Comparison of ENCODE assay signal across 12 cellular contexts in genomic region chr2:188813846-188814245, GRCh38.
A peak's percentile ranks its signal among the peaks of the same experiment; 100 is the strongest.
DNase-seq lines count a peak whose midpoint lies in the region; FAIRE-seq and TF ChIP-seq lines count a peak whose summit lies in the region.
"Had no signal": no experiment of that assay in that cellular context is flagged by ENCODE, and none has a peak within 500 bp of the region (broad histone marks: within the 10 kb centered on the region; RNA-seq: fewer than 3 reads in every experiment).

No MANE protein-coding gene starts in this region.

- H4K20me1 ChIP-seq in SK-N-SH (ENCODE audit: insufficient read depth) = no peaks in the 10 kb centered on the region

- H2BK120ac ChIP-seq in trophoblast cell (ENCODE audit: insufficient read depth, low read length, poor library complexity) = no peak overlapping the region

- H3K14ac ChIP-seq in trophoblast cell (ENCODE audit: low read length) = no peak overlapping the region

- POLR2A ChIA-PET in SK-N-SH (lab: Yijun Ruan, JAX) = no interaction called here

- no peak overlapping the region for H4K12ac ChIP-seq in trophoblast cell (ENCODE audit: low read depth, low read length)

- H3K27ac ChIP-seq in SK-N-SH (ENCODE audit: low read depth in 2 of 2, low read length in 1 of 2) (peak overlapping the region in 1 of 2 experiments; percentile 73; a peak in 2 of 4 replicates), trophoblast cell (ENCODE audit: low read depth, low read length) (peak overlapping the region; percentile 2)
- H3K27ac ChIP-seq: neutrophil had no signal

- H4K8ac ChIP-seq in trophoblast cell (ENCODE audit: low read depth, low read length) = no peak overlapping the region

- no peak overlapping the region for H3K4me3 ChIP-seq in SK-N-SH (ENCODE audit: low read depth in 2 of 2, low read length in 1 of 2)
- H3K4me3 ChIP-seq in fibroblast of villous mesenchyme (ENCODE audit: low read depth, low read length) = no peak overlapping the region
- H3K4me3 ChIP-seq in trophoblast cell (ENCODE audit: low read depth, low read length) = no peak overlapping the region

- no peaks in the 10 kb centered on the region for H3K79me1 ChIP-seq in trophoblast cell (ENCODE audit: low read length)

- no peak overlapping the region for H3K4me2 ChIP-seq in SK-N-SH
- H3K4me2 ChIP-seq in trophoblast cell (ENCODE audit: low read length) = no peak overlapping the region

- H3K9ac ChIP-seq in SK-N-SH (no peak overlapping the region), trophoblast cell (ENCODE audit: low read length) (no peak overlapping the region)

- TF ChIP-seq EP300 in SK-N-SH (IDR thresholded peaks at IDR 0.05; ENCODE audit: borderline replicate concordance in 1 of 2, low read depth in 1 of 2, low read length in 1 of 2) = no peak

- H2AK5ac ChIP-seq in trophoblast cell (ENCODE audit: low read length) = no peak overlapping the region

- TF ChIP-seq POLR2A in GM12891 (IDR thresholded peaks at IDR 0.05; ENCODE audit: low read depth, low read length) = no peak

- H3K9me3 ChIP-seq in SK-N-SH = no peaks in the 10 kb centered on the region
- H3K9me3 ChIP-seq in trophoblast cell (ENCODE audit: insufficient read depth, low read depth, low read length) = no peaks in the 10 kb centered on the region
- H3K9me3 ChIP-seq: neutrophil had no signal

- H3K79me2 ChIP-seq in SK-N-SH (ENCODE audit: insufficient read depth) = no peaks in the 10 kb centered on the region
- H3K79me2 ChIP-seq in trophoblast cell (ENCODE audit: control insufficient read depth, insufficient read depth, low read length, poor library complexity) = no peaks in the 10 kb centered on the region

- CTCF ChIA-PET in SK-N-SH (lab: Yijun Ruan, JAX) = no interaction called here

- H3F3A ChIP-seq in SK-N-SH (replicated peaks; ENCODE audit: insufficient read depth) = peaks cover 37% of the 10 kb centered on the region

- H3K36me3 ChIP-seq in SK-N-SH (replicated peaks in 1 of 2; ENCODE audit: control insufficient read depth in 1 of 2, insufficient read depth in 2 of 2, low read length in 1 of 2) = no peaks in the 10 kb centered on the region
- H3K36me3 ChIP-seq in trophoblast cell (ENCODE audit: control insufficient read depth in 1 of 2, insufficient read depth in 2 of 2, low read length in 2 of 2) = no peaks in the 10 kb centered on the region
- H3K36me3 ChIP-seq: neutrophil had no signal

- TF ChIP-seq RAD21 in SK-N-SH (IDR thresholded peaks at IDR 0.05; ENCODE audit: low read length) = no peak

- 92% methylated on average over 3 of the region's 5 CpGs for WGBS in SK-N-SH (ENCODE audit: low lambda C conversion rate)
- WGBS in trophoblast cell (ENCODE audit: extremely low coverage, insufficient coverage, insufficient read length) = no CpG with 5 or more reads among the region's 5 CpGs

- no peak overlapping the region for H3K18ac ChIP-seq in trophoblast cell (ENCODE audit: low read length)

- H3K4ac ChIP-seq in trophoblast cell (ENCODE audit: low read depth, low read length) = no peak overlapping the region

- FAIRE-seq in GM12891 (lab: Jason Lieb, UNC) (no peak), frontal cortex (lab: Jason Lieb, UNC) (no peak)

- H4K91ac ChIP-seq in trophoblast cell (ENCODE audit: low read depth, low read length) = no peak overlapping the region

- no peaks in the 10 kb centered on the region for H3K9me2 ChIP-seq in SK-N-SH

- no peak overlapping the region for H2BK12ac ChIP-seq in trophoblast cell (ENCODE audit: low read length)

- H3K23ac ChIP-seq in trophoblast cell (ENCODE audit: low read length) = no peak overlapping the region

- H3K27me3 ChIP-seq in SK-N-SH (ENCODE audit: insufficient read depth) (no peaks in the 10 kb centered on the region), trophoblast cell (ENCODE audit: insufficient read depth, low read length) (no peaks in the 10 kb centered on the region)
- H3K27me3 ChIP-seq: neutrophil had no signal

- TF ChIP-seq CTCF in SK-N-SH (IDR thresholded peaks at IDR 0.05) (no peak), fibroblast of villous mesenchyme (IDR thresholded peaks at IDR 0.05; ENCODE audit: insufficient read depth, low read depth, low read length) (no peak)

- H2AFZ ChIP-seq in SK-N-SH (ENCODE audit: low read depth) (peak overlapping the region; percentile 42; the same call in 1 of the 2 replicates), trophoblast cell (ENCODE audit: insufficient read depth, low read length, poor library complexity) (no peak overlapping the region)

- DNase-seq in Daoy (ENCODE audit: low read depth) = peak; percentile 8
- no peak for DNase-seq in SK-N-SH
- DNase-seq in fibroblast of villous mesenchyme (ENCODE audit: low read depth) = peak; percentile 42
- peak; percentile 66 to 77 for DNase-seq in trophoblast cell
- DNase-seq in GM12891 (ENCODE audit: insufficient read length, low spot score) = no peak
- DNase-seq in frontal cortex (ENCODE audit: low spot score in 2 of 2) = no peak
- DNase-seq in GM19240 (ENCODE audit: insufficient read length, low spot score) = no peak
- DNase-seq in NCI-H1048 (lab: John Stamatoyannopoulos, UW) = no peak
- DNase-seq: activated CD4-positive, alpha-beta T cell treated with anti-CD3 and anti-CD28 coated beads for 1 hour; activated gamma-delta T cell treated with Interleukin-2 at 50 U/mL for 16 hours; effector CD4-positive, alpha-beta T cell had no signal

- H3K4me1 ChIP-seq in SK-N-SH (ENCODE audit: control insufficient read depth in 1 of 2, insufficient read depth in 2 of 2, low read depth in 1 of 2, low read length in 1 of 2) (peaks cover 0 to 21% of the 10 kb centered on the region in 2 experiments; a peak in 2 of 4 replicates), trophoblast cell (ENCODE audit: control insufficient read depth in 1 of 2, insufficient read depth in 2 of 2, low read length in 2 of 2) (peaks cover 0 to 2% of the 10 kb centered on the region in 2 experiments)

- H2BK5ac ChIP-seq in trophoblast cell (ENCODE audit: low read depth, low read length, poor library complexity) = no peak overlapping the region

TF ChIP-seq in SK-N-SH, 30 proteins besides CTCF, POLR2A, EP300 and RAD21:
- TF ChIP-seq NFIC (IDR thresholded peaks at IDR 0.05; ENCODE audit: borderline replicate concordance) (no peak), EZH2phosphoT487 (IDR thresholded peaks at IDR 0.05; ENCODE audit: borderline replicate concordance, low read depth) (no peak), USF2 (IDR thresholded peaks at IDR 0.05; ENCODE audit: borderline replicate concordance, low read depth, low read length) (no peak), FOSL2 (IDR thresholded peaks at IDR 0.05; ENCODE audit: borderline replicate concordance, low read depth) (no peak)

TF ChIP-seq in GM12891, 5 proteins besides CTCF, POLR2A, EP300 and RAD21:
- TF ChIP-seq SPI1 (IDR thresholded peaks at IDR 0.05; ENCODE audit: low read depth, low read length) (no peak), POU2F2 (IDR thresholded peaks at IDR 0.05; ENCODE audit: low read depth, low read length) (no peak), PAX5 (IDR thresholded peaks at IDR 0.05; ENCODE audit: insufficient read depth, low read length, severe bottlenecking) (no peak), TAF1 (IDR thresholded peaks at IDR 0.05; ENCODE audit: low read depth, low read length) (no peak), POLR2AphosphoS5 (IDR thresholded peaks at IDR 0.05; ENCODE audit: low read depth, low read length) (no peak)

Comparison
In these comparisons a context has a peak if more than half of its experiments do, and no peak if none do; other contexts are left out.
1. DNase-seq: peak in Daoy (single experiment), fibroblast of villous mesenchyme (single experiment) and trophoblast cell (2 of 2); none in SK-N-SH (single experiment), GM12891 (single experiment), frontal cortex (0 of 2), GM19240 (single experiment) and NCI-H1048 (single experiment).